9 cellular contexts compared by ENCODE assay signal in genomic region chr2:197215988-197216979, GRCh38.
DNase-seq lines count a peak whose midpoint lies in the region; ATAC-seq, FAIRE-seq and TF ChIP-seq lines count a peak whose summit lies in the region.
"Had no signal": no experiment of that assay in that cellular context is flagged by ENCODE, and none has a peak within 500 bp of the region (broad histone marks: within the 10 kb centered on the region; RNA-seq: fewer than 3 reads in every experiment).

No MANE protein-coding gene starts in this region.

- no peaks in the 10 kb centered on the region for H3K36me3 Mint-ChIP-seq in chondrocyte (ENCODE audit: low read depth)

- H3K27me3 ChIP-seq in tibial artery, result no peaks in the 10 kb centered on the region

- H3K4me3 Mint-ChIP-seq in chondrocyte (ENCODE audit: unreplicated experiment), result no peak overlapping the region

- H3K27me3 Mint-ChIP-seq in chondrocyte (ENCODE audit: low read depth), result no peaks in the 10 kb centered on the region

- H3K27ac ChIP-seq in skin epidermis (peak overlapping the region in 13 of 21 experiments; percentile 11 to 76 (median 58)), tibial artery (no peak overlapping the region), kidney (ENCODE audit: low read depth in 2 of 2, low read length in 2 of 2) (peak overlapping the region in 1 of 2 donors; percentile 33)

- TF ChIP-seq CTCF in chondrocyte (IDR thresholded peaks at IDR 0.05) (no peak), tibial artery (IDR thresholded peaks at IDR 0.05) (no peak), kidney (IDR thresholded peaks at IDR 0.05; ENCODE audit: borderline replicate concordance, extremely low read depth, insufficient read depth) (no peak)

- H3K9me3 Mint-ChIP-seq in chondrocyte (ENCODE audit: low read depth), result no peaks in the 10 kb centered on the region

- ATAC-seq in GM21786 (IDR thresholded peaks at IDR 0.05; ENCODE audit: unreplicated experiment), result peak; percentile 55

- H3K9ac ChIP-seq in kidney (ENCODE audit: low read length in 2 of 2), result no peak overlapping the region

- peaks cover 42% of the 10 kb centered on the region for H3K4me1 Mint-ChIP-seq in chondrocyte (ENCODE audit: low read depth)

- intact Hi-C loops in tibial artery (cut with DNase I; ENCODE audit: low total_unique reads) (no loop called here), kidney (cut with DNase I) (no loop called here)

- H3K4me3 ChIP-seq in skin epidermis (no peak overlapping the region), tibial artery (no peak overlapping the region), kidney (ENCODE audit: low read length in 2 of 2) (no peak overlapping the region)

- DNase-seq in GM18507 (ENCODE audit: extremely low spot score, insufficient read length, low read depth), result no peak
- DNase-seq in M059J (ENCODE audit: low read depth), result peak; percentile 22
- no peak for DNase-seq in chondrocyte (ENCODE audit: low spot score)
- no peak for DNase-seq in tibial artery
- DNase-seq in kidney, result no peak
- DNase-seq in hypothalamus (lab: John Stamatoyannopoulos, UW), result no peak
- DNase-seq: right cardiac atrium had no signal

- H3K4me1 ChIP-seq in tibial artery (peaks cover 0 to 72% (median 19%) of the 10 kb centered on the region in 4 donors), kidney (ENCODE audit: control insufficient read depth in 1 of 2, insufficient read depth in 1 of 2, low read depth in 1 of 2, low read length in 2 of 2) (peaks cover 3 to 4% of the 10 kb centered on the region in 2 donors)

- H3K27ac Mint-ChIP-seq in chondrocyte (ENCODE audit: unreplicated experiment), result peak overlapping the region; percentile 78

- H3K36me3 ChIP-seq in tibial artery, result no peaks in the 10 kb centered on the region
- H3K36me3 ChIP-seq in kidney (ENCODE audit: control insufficient read depth in 1 of 2, insufficient read depth in 2 of 2, low read length in 2 of 2), result no peaks in the 10 kb centered on the region

- H3K9me3 ChIP-seq in tibial artery (no peaks in the 10 kb centered on the region), kidney (ENCODE audit: control insufficient read depth in 1 of 2, low read length in 2 of 2) (no peaks in the 10 kb centered on the region)

- FAIRE-seq in GM18507 (lab: Jason Lieb, UNC), result peak; percentile 97
- FAIRE-seq in kidney (lab: Jason Lieb, UNC), result no peak

Comparison
In these comparisons a context has a peak if more than half of its experiments do, and no peak if none do; other contexts are left out.
1. H3K27ac ChIP-seq: peak in skin epidermis (13 of 21); none in tibial artery (0 of 2).